Comparison of ENCODE assay signal across 6 cellular contexts in genomic region chr17:7383742-7384488, GRCh38. TPM values are rescaled to one million over a fixed set of nuclear protein-coding genes. Genes with fewer than 3 reads are reported as not detected.
DNase-seq lines count a peak whose midpoint lies in the region; ATAC-seq and TF ChIP-seq lines count a peak whose summit lies in the region.

No MANE protein-coding gene starts in this region.

- peak; percentile 82 for DNase-seq in activated B cell treated with CpG ODN at 0.5 μM for 24 hours
- no peak for DNase-seq in esophagus squamous epithelium (lab: John Stamatoyannopoulos, UW)
- peak; percentile 43 to 68 (median 66) for DNase-seq in stimulated activated CD4-positive, alpha-beta T cell treated with anti-CD3 and anti-CD28 coated beads, Interleukin-12 subunit alpha, Interleukin-12 subunit beta, amount 100 ng/mL, for 48 hours (ENCODE audit: low read depth in 2 of 3, low spot score in 1 of 3)
- no peak for DNase-seq in DMS 273 (lab: John Stamatoyannopoulos, UW; ENCODE audit: unreplicated experiment)

- H3K4me3 ChIP-seq in esophagus squamous epithelium: peak overlapping the region; percentile 1 to 61 (median 38)

- TF ChIP-seq CTCF in activated B cell treated with CpG ODN at 0.5 μM for 24 hours (IDR thresholded peaks at IDR 0.05) (no peak), esophagus squamous epithelium (IDR thresholded peaks at IDR 0.05) (no peak)

- H3K27me3 Mint-ChIP-seq in activated B cell treated with CpG ODN at 0.5 μM for 24 hours: peaks cover 29% of the 10 kb centered on the region

- H3K4me1 Mint-ChIP-seq in activated B cell treated with CpG ODN at 0.5 μM for 24 hours: peaks cover 10% of the 10 kb centered on the region

- intact Hi-C loops in activated B cell treated with CpG ODN at 0.5 μM for 24 hours (cut with micrococcal nuclease) (loop anchor here (1.0 to 2.0 kb wide), 5 partner anchors 10 to 100 kb away; partner anchors contain the start of genes PLSCR3, POLR2A, TMEM102 and TMEM256), esophagus squamous epithelium (cut with DNase I) (no loop called here)

- peak; percentile 59 for ATAC-seq in GM21717 (IDR thresholded peaks at IDR 0.05; ENCODE audit: unreplicated experiment)
- ATAC-seq in activated B cell treated with CpG ODN at 0.5 μM for 24 hours (ENCODE audit: low read depth): peak; percentile 98
- ATAC-seq in GM21576 (IDR thresholded peaks at IDR 0.05; ENCODE audit: unreplicated experiment): no peak

- peaks cover 0 to 5% (median 0%) of the 10 kb centered on the region in 4 donors for H3K27me3 ChIP-seq in esophagus squamous epithelium

- H3K4me3 Mint-ChIP-seq in activated B cell treated with CpG ODN at 0.5 μM for 24 hours: peak overlapping the region; percentile 86

- 60 to 74% methylated on average over 7 to 13 of the region's 65 CpGs for WGBS in esophagus squamous epithelium, 2 donors

- POLR2A ChIA-PET in activated B cell treated with CpG ODN at 0.5 μM for 24 hours (lab: Charles Lee): interaction anchor here (0.6 to 2.0 kb wide), 15 partner anchors 10 to 304 kb away, joined by 3 to 27 read pairs (median 4); partner anchors contain the start of genes ACAP1, MPDU1, NEURL4 and PLSCR3

- peak overlapping the region; percentile 80 for H3K27ac Mint-ChIP-seq in activated B cell treated with CpG ODN at 0.5 μM for 24 hours

- peaks cover 4% of the 10 kb centered on the region for H3K9me3 Mint-ChIP-seq in activated B cell treated with CpG ODN at 0.5 μM for 24 hours

- H3K36me3 Mint-ChIP-seq in activated B cell treated with CpG ODN at 0.5 μM for 24 hours (ENCODE audit: low read depth): peaks cover 5% of the 10 kb centered on the region

- peaks cover 0 to 4% (median 0%) of the 10 kb centered on the region in 3 donors for H3K9me3 ChIP-seq in esophagus squamous epithelium

- peaks cover 20 to 53% (median 31%) of the 10 kb centered on the region in 3 donors for H3K4me1 ChIP-seq in esophagus squamous epithelium

- CTCF ChIA-PET in activated B cell treated with CpG ODN at 0.5 μM for 24 hours (lab: Charles Lee): interaction anchor here (1.4 kb wide), 1 partner anchor 28 kb away, joined by 4 read pairs; the partner anchor contains the start of gene TMEM95

- peaks cover 10 to 61% (median 12%) of the 10 kb centered on the region in 3 donors for H3K36me3 ChIP-seq in esophagus squamous epithelium

- TF ChIP-seq POLR2A in esophagus squamous epithelium (IDR thresholded peaks at IDR 0.05): no peak

- peak overlapping the region in 3 of 4 donors; percentile 52 to 71 (median 66) for H3K27ac ChIP-seq in esophagus squamous epithelium

RNA-seq across cellular contexts. Expression of gene TNK1, which starts 3.0 kb away (rescaled TPM):
- 3.5 and 5.8 TPM in 2 replicates for total RNA-seq in activated B cell treated with CpG ODN at 0.5 μM for 24 hours
- 10 to 100 TPM in 2 of 4 donors, 1 to 10 TPM in 2; 6.2 to 15.2 (median 9.9) TPM for total RNA-seq in esophagus squamous epithelium

RNA-seq across cellular contexts. Expression of gene PLSCR3, which starts 10.4 kb away (rescaled TPM):
- 31.7 and 35.2 TPM in 2 replicates for total RNA-seq in activated B cell treated with CpG ODN at 0.5 μM for 24 hours
- 10 to 100 TPM; 18.6 to 33.5 (median 24.7) TPM for total RNA-seq in esophagus squamous epithelium

RNA-seq across cellular contexts. Expression of gene TMEM256, which starts 20.0 kb away (rescaled TPM):
- total RNA-seq in activated B cell treated with CpG ODN at 0.5 μM for 24 hours (98.2 and 117 TPM in 2 replicates), esophagus squamous epithelium (10 to 100 TPM; 27.9 to 88.0 (median 66.7) TPM)

RNA-seq across cellular contexts. Expression of gene NLGN2, which starts 23.7 kb away (rescaled TPM):
- 0.66 and 1.1 TPM in 2 replicates for total RNA-seq in activated B cell treated with CpG ODN at 0.5 μM for 24 hours
- 1 to 10 TPM; 1.4 to 5.3 (median 2.0) TPM for total RNA-seq in esophagus squamous epithelium

RNA-seq across cellular contexts. Expression of gene TMEM95, which starts 29.0 kb away (rescaled TPM):
- total RNA-seq in activated B cell treated with CpG ODN at 0.5 μM for 24 hours (not detected in 2 replicates), esophagus squamous epithelium (not detected)

Comparison
In these comparisons a context has a peak if more than half of its experiments do, and no peak if none do; other contexts are left out.
1. DNase-seq: peak in activated B cell treated with CpG ODN at 0.5 μM for 24 hours (single experiment) and stimulated activated CD4-positive, alpha-beta T cell treated with anti-CD3 and anti-CD28 coated beads, Interleukin-12 subunit alpha, Interleukin-12 subunit beta, amount 100 ng/mL, for 48 hours (3 of 3); none in esophagus squamous epithelium (single experiment) and DMS 273 (single experiment).